Comparison of ENCODE assay signal across 21 cellular contexts in the genomic region with DNA sequence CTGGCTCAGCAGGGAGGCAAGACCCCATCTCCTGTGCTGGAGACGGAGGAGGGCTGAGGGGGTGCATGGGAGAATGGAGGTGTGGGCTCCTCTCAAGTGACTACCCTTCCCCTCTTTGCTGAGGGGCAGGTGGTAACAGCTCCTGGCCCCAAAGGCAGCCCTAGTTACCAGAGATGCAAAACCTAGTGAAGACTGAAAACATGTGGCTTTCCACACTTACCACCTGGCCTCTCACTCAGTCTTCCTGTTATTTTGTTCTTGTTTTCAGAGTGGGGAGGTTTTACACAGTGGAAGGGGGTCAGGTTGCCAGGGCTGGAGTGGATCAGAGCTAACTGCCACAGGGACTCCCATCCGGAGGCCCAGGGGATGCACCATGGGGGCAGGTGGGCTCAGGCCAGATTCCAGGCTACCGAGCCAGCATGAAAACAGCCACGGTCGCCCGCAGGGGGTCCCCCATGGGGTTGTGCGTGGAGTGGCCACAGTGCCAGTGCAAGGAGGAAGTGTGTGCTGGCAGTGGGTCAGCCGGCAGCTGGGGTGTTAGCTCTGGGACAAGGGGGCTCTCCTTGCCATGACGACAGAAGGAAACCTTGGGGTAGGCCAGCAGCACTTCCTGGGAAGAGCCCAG. TPM values are rescaled to one million over a fixed set of nuclear protein-coding genes. Genes with fewer than 3 reads are reported as not detected.
DNase-seq lines count a peak whose midpoint lies in the region; ATAC-seq and TF ChIP-seq lines count a peak whose summit lies in the region.
"Had no signal": no experiment of that assay in that cellular context is flagged by ENCODE, and none has a peak within 500 bp of the region (broad histone marks: within the 10 kb centered on the region; RNA-seq: fewer than 3 reads in every experiment).

No MANE protein-coding gene starts in this region.

- CTCF ChIA-PET in activated CD4-positive, alpha-beta memory T cell treated with anti-CD3 and anti-CD28 coated beads, Interleukin-2, amount 10 ng/mL, durations not matched to agents 7 days and 5 days (lab: Charles Lee): no interaction called here
- CTCF ChIA-PET in activated CD4-positive, alpha-beta memory T cell treated with anti-CD3 and anti-CD28 coated beads for 36 hours (lab: Charles Lee): no interaction called here
- CTCF ChIA-PET in MCF 10A (lab: Yijun Ruan, JAX): no interaction called here

- no TSS peak for BruUV-seq in MCF 10A (replicated peaks; lab: Mats Ljungman, UMichigan)

- ATAC-seq in T-helper 17 cell: no peak
- ATAC-seq in memory B cell (ENCODE audit: low read depth): no peak
- ATAC-seq: GM12878, GM23338, Right ventricle myocardium inferior had no signal

- no peak for DNase-seq in activated CD4-positive, alpha-beta memory T cell treated with anti-CD3 and anti-CD28 coated beads, Interleukin-2, amount 10 ng/mL, durations not matched to agents 7 days and 5 days
- no peak for DNase-seq in activated CD4-positive, alpha-beta memory T cell treated with anti-CD3 and anti-CD28 coated beads for 36 hours
- DNase-seq in BE2C (peak; percentile 6), T-helper 17 cell (no peak), memory B cell (ENCODE audit: low spot score in 2 of 2) (no peak), stomach (no peak), MCF 10A (ENCODE audit: unreplicated experiment) (no peak)
- DNase-seq in activated T-helper 1 cell treated with anti-CD3 and anti-CD28 coated beads, Interleukin-12 subunit alpha, Interleukin-12 subunit beta, Interleukin-2, Interleukin-4 antibody, amounts not matched to agents 30 ng/mL and 10 ng/mL and 1 ng/mL, durations not matched to agents 14 hours and 24 hours and 36 hours (ENCODE audit: low spot score): no peak
- DNase-seq: 8988T, DMS 273 treated with DMSO at 0.1 percent for 48 hours, GDM1, KG1, NCI-H1048, NCI-H1436 treated with DMSO at 0.1 percent for 48 hours, NCI-H2081, NCI-H524 had no signal

- H3K27me3 Mint-ChIP-seq in activated CD4-positive, alpha-beta memory T cell treated with anti-CD3 and anti-CD28 coated beads, Interleukin-2, amount 10 ng/mL, durations not matched to agents 7 days and 5 days: no peaks in the 10 kb centered on the region
- peaks cover 3% of the 10 kb centered on the region for H3K27me3 Mint-ChIP-seq in activated CD4-positive, alpha-beta memory T cell treated with anti-CD3 and anti-CD28 coated beads for 36 hours
- H3K27me3 Mint-ChIP-seq in T-helper 17 cell (peaks cover 19% of the 10 kb centered on the region), memory B cell (peaks cover 13% of the 10 kb centered on the region), MCF 10A (ENCODE audit: insufficient read depth, unreplicated experiment) (peaks cover 66% of the 10 kb centered on the region)
- no peaks in the 10 kb centered on the region for H3K27me3 Mint-ChIP-seq in activated T-helper 1 cell treated with anti-CD3 and anti-CD28 coated beads, Interleukin-12 subunit alpha, Interleukin-12 subunit beta, Interleukin-2, Interleukin-4 antibody, amounts not matched to agents 30 ng/mL and 10 ng/mL and 1 ng/mL, durations not matched to agents 14 hours and 24 hours and 36 hours (ENCODE audit: insufficient read depth)

- H3K4me3 ChIP-seq in BE2C (ENCODE audit: low read depth, low read length) (no peak overlapping the region), stomach (no peak overlapping the region)
- H3K4me3 ChIP-seq: GM12878, GM23338, Peyer's patch had no signal

- H3K27ac Mint-ChIP-seq in activated CD4-positive, alpha-beta memory T cell treated with anti-CD3 and anti-CD28 coated beads, Interleukin-2, amount 10 ng/mL, durations not matched to agents 7 days and 5 days: peak overlapping the region; percentile 38
- H3K27ac Mint-ChIP-seq in activated CD4-positive, alpha-beta memory T cell treated with anti-CD3 and anti-CD28 coated beads for 36 hours: no peak overlapping the region
- H3K27ac Mint-ChIP-seq in T-helper 17 cell (peak overlapping the region; percentile 79), memory B cell (peak overlapping the region; percentile 19), MCF 10A (ENCODE audit: low read depth, unreplicated experiment) (no peak overlapping the region)
- H3K27ac Mint-ChIP-seq in activated T-helper 1 cell treated with anti-CD3 and anti-CD28 coated beads, Interleukin-12 subunit alpha, Interleukin-12 subunit beta, Interleukin-2, Interleukin-4 antibody, amounts not matched to agents 30 ng/mL and 10 ng/mL and 1 ng/mL, durations not matched to agents 14 hours and 24 hours and 36 hours: no peak overlapping the region
- H3K27ac Mint-ChIP-seq: GM23338 had no signal

- peaks cover 3% of the 10 kb centered on the region for H3K36me3 Mint-ChIP-seq in activated CD4-positive, alpha-beta memory T cell treated with anti-CD3 and anti-CD28 coated beads, Interleukin-2, amount 10 ng/mL, durations not matched to agents 7 days and 5 days (ENCODE audit: low read depth)
- no peaks in the 10 kb centered on the region for H3K36me3 Mint-ChIP-seq in activated CD4-positive, alpha-beta memory T cell treated with anti-CD3 and anti-CD28 coated beads for 36 hours
- H3K36me3 Mint-ChIP-seq in T-helper 17 cell (ENCODE audit: low read depth) (no peaks in the 10 kb centered on the region), memory B cell (no peaks in the 10 kb centered on the region), MCF 10A (ENCODE audit: insufficient read depth, unreplicated experiment) (no peaks in the 10 kb centered on the region)
- no peaks in the 10 kb centered on the region for H3K36me3 Mint-ChIP-seq in activated T-helper 1 cell treated with anti-CD3 and anti-CD28 coated beads, Interleukin-12 subunit alpha, Interleukin-12 subunit beta, Interleukin-2, Interleukin-4 antibody, amounts not matched to agents 30 ng/mL and 10 ng/mL and 1 ng/mL, durations not matched to agents 14 hours and 24 hours and 36 hours (ENCODE audit: low read depth)

- intact Hi-C loops in activated CD4-positive, alpha-beta memory T cell treated with anti-CD3 and anti-CD28 coated beads for 36 hours (cut with micrococcal nuclease): no loop called here
- intact Hi-C loops in activated T-helper 1 cell treated with anti-CD3 and anti-CD28 coated beads, Interleukin-12 subunit alpha, Interleukin-12 subunit beta, Interleukin-2, Interleukin-4 antibody, amounts not matched to agents 30 ng/mL and 10 ng/mL and 1 ng/mL, durations not matched to agents 14 hours and 24 hours and 36 hours (cut with micrococcal nuclease): no loop called here
- intact Hi-C loops in stomach (cut with DNase I; ENCODE audit: low total_unique reads): no loop called here
- intact Hi-C loops in MCF 10A (cut with micrococcal nuclease): no loop called here

- no peak overlapping the region for H3K27ac ChIP-seq in stomach

- peaks cover 19% of the 10 kb centered on the region for H3K4me1 Mint-ChIP-seq in activated CD4-positive, alpha-beta memory T cell treated with anti-CD3 and anti-CD28 coated beads, Interleukin-2, amount 10 ng/mL, durations not matched to agents 7 days and 5 days
- H3K4me1 Mint-ChIP-seq in activated CD4-positive, alpha-beta memory T cell treated with anti-CD3 and anti-CD28 coated beads for 36 hours (ENCODE audit: low read depth): peaks cover 11% of the 10 kb centered on the region
- peaks cover 16% of the 10 kb centered on the region for H3K4me1 Mint-ChIP-seq in T-helper 17 cell
- H3K4me1 Mint-ChIP-seq in memory B cell: peaks cover 8% of the 10 kb centered on the region
- no peaks in the 10 kb centered on the region for H3K4me1 Mint-ChIP-seq in activated T-helper 1 cell treated with anti-CD3 and anti-CD28 coated beads, Interleukin-12 subunit alpha, Interleukin-12 subunit beta, Interleukin-2, Interleukin-4 antibody, amounts not matched to agents 30 ng/mL and 10 ng/mL and 1 ng/mL, durations not matched to agents 14 hours and 24 hours and 36 hours (ENCODE audit: low read depth)
- H3K4me1 Mint-ChIP-seq in MCF 10A (ENCODE audit: insufficient read depth, unreplicated experiment): no peaks in the 10 kb centered on the region

- no peak for TF ChIP-seq POLR2A in stomach (IDR thresholded peaks at IDR 0.05)

- peaks cover 7% of the 10 kb centered on the region for H3K9me3 Mint-ChIP-seq in activated CD4-positive, alpha-beta memory T cell treated with anti-CD3 and anti-CD28 coated beads, Interleukin-2, amount 10 ng/mL, durations not matched to agents 7 days and 5 days
- peaks cover 3% of the 10 kb centered on the region for H3K9me3 Mint-ChIP-seq in activated CD4-positive, alpha-beta memory T cell treated with anti-CD3 and anti-CD28 coated beads for 36 hours
- no peaks in the 10 kb centered on the region for H3K9me3 Mint-ChIP-seq in memory B cell
- peaks cover 6% of the 10 kb centered on the region for H3K9me3 Mint-ChIP-seq in activated T-helper 1 cell treated with anti-CD3 and anti-CD28 coated beads, Interleukin-12 subunit alpha, Interleukin-12 subunit beta, Interleukin-2, Interleukin-4 antibody, amounts not matched to agents 30 ng/mL and 10 ng/mL and 1 ng/mL, durations not matched to agents 14 hours and 24 hours and 36 hours
- H3K9me3 Mint-ChIP-seq in MCF 10A (ENCODE audit: unreplicated experiment): no peaks in the 10 kb centered on the region

- H3K4me1 ChIP-seq in BE2C (peaks cover 4% of the 10 kb centered on the region; the same call in 1 of the 2 replicates), stomach (no peaks in the 10 kb centered on the region)
- H3K4me1 ChIP-seq: Peyer's patch had no signal

- POLR2A ChIA-PET in activated CD4-positive, alpha-beta memory T cell treated with anti-CD3 and anti-CD28 coated beads, Interleukin-2, amount 10 ng/mL, durations not matched to agents 7 days and 5 days (lab: Charles Lee): interaction anchor here (1.2 kb wide), 1 partner anchor 9 kb away, joined by 3 read pairs; no protein-coding TSS in a partner anchor
- POLR2A ChIA-PET in activated CD4-positive, alpha-beta memory T cell treated with anti-CD3 and anti-CD28 coated beads for 36 hours (lab: Charles Lee): no interaction called here
- POLR2A ChIA-PET in MCF 10A (lab: Yijun Ruan, JAX): no interaction called here

- H3K36me3 ChIP-seq in BE2C (peaks cover 38% of the 10 kb centered on the region), stomach (no peaks in the 10 kb centered on the region)
- H3K36me3 ChIP-seq: Peyer's patch had no signal

- H3K4me3 Mint-ChIP-seq in activated CD4-positive, alpha-beta memory T cell treated with anti-CD3 and anti-CD28 coated beads, Interleukin-2, amount 10 ng/mL, durations not matched to agents 7 days and 5 days: no peak overlapping the region
- H3K4me3 Mint-ChIP-seq in activated CD4-positive, alpha-beta memory T cell treated with anti-CD3 and anti-CD28 coated beads for 36 hours: no peak overlapping the region
- H3K4me3 Mint-ChIP-seq in T-helper 17 cell (no peak overlapping the region), memory B cell (no peak overlapping the region), MCF 10A (ENCODE audit: unreplicated experiment) (no peak overlapping the region)
- H3K4me3 Mint-ChIP-seq in activated T-helper 1 cell treated with anti-CD3 and anti-CD28 coated beads, Interleukin-12 subunit alpha, Interleukin-12 subunit beta, Interleukin-2, Interleukin-4 antibody, amounts not matched to agents 30 ng/mL and 10 ng/mL and 1 ng/mL, durations not matched to agents 14 hours and 24 hours and 36 hours: no peak overlapping the region
- H3K4me3 Mint-ChIP-seq: GM23338 had no signal

- 78 to 95% (median 91%) methylated on average over 6 to 9 of the region's 9 CpGs for WGBS in stomach, 5 donors

- TF ChIP-seq CTCF in BE2C (IDR thresholded peaks at IDR 0.05; ENCODE audit: low read depth, low read length) (no peak), stomach (IDR thresholded peaks at IDR 0.05) (no peak), MCF 10A (IDR thresholded peaks at IDR 0.05; ENCODE audit: unreplicated experiment) (no peak)

- H3K9me3 ChIP-seq in BE2C: 0 out of 2 replicates have a peak, but pooled peaks cover 5% of the 10 kb centered on the region
- H3K9me3 ChIP-seq in T-helper 17 cell (ENCODE audit: control insufficient read depth, low read length, poor library complexity, severe bottlenecking): no peaks in the 10 kb centered on the region
- H3K9me3 ChIP-seq in stomach: peaks cover 0 to 5% (median 0%) of the 10 kb centered on the region in 4 donors
- H3K9me3 ChIP-seq: Peyer's patch had no signal

- H3K27me3 ChIP-seq in BE2C (no peaks in the 10 kb centered on the region), stomach (peaks cover 0 to 43% (median 0%) of the 10 kb centered on the region in 3 donors)

- no peak for TF ChIP-seq EP300 in stomach (IDR thresholded peaks at IDR 0.05)

RNA-seq across cellular contexts. Expression of gene MYT1, which starts 21.1 kb away (rescaled TPM):
- total RNA-seq in activated CD4-positive, alpha-beta memory T cell treated with anti-CD3 and anti-CD28 coated beads, Interleukin-2, amount 10 ng/mL, durations not matched to agents 7 days and 5 days: not detected
- not detected for total RNA-seq in activated CD4-positive, alpha-beta memory T cell treated with anti-CD3 and anti-CD28 coated beads for 36 hours
- 35.0 TPM for polyA plus RNA-seq in BE2C (2012; ENCODE audit: insufficient read depth, insufficient read length, low read depth)
- not detected for total RNA-seq in T-helper 17 cell
- not detected in 2 replicates for total RNA-seq in activated T-helper 1 cell treated with anti-CD3 and anti-CD28 coated beads, Interleukin-12 subunit alpha, Interleukin-12 subunit beta, Interleukin-2, Interleukin-4 antibody, amounts not matched to agents 30 ng/mL and 10 ng/mL and 1 ng/mL, durations not matched to agents 14 hours and 24 hours and 36 hours
- total RNA-seq in stomach: under 1 TPM in 1 of 5 donors, not detected in 4; 0.55 TPM
- polyA plus RNA-seq in stomach: under 1 TPM in 2 of 3 donors, not detected in 1; 0.08 to 0.25 TPM
- not detected in 2 replicates for total RNA-seq in MCF 10A (2022)
- total RNA-seq: GM12878 had no signal
- polyA plus RNA-seq: BJ had no signal

Comparison
In these comparisons a context has a peak if more than half of its experiments do, and no peak if none do; other contexts are left out.
1. H3K27ac Mint-ChIP-seq: peak in activated CD4-positive, alpha-beta memory T cell treated with anti-CD3 and anti-CD28 coated beads, Interleukin-2, amount 10 ng/mL, durations not matched to agents 7 days and 5 days (single experiment), T-helper 17 cell (single experiment) and memory B cell (single experiment); none in activated CD4-positive, alpha-beta memory T cell treated with anti-CD3 and anti-CD28 coated beads for 36 hours (single experiment), activated T-helper 1 cell treated with anti-CD3 and anti-CD28 coated beads, Interleukin-12 subunit alpha, Interleukin-12 subunit beta, Interleukin-2, Interleukin-4 antibody, amounts not matched to agents 30 ng/mL and 10 ng/mL and 1 ng/mL, durations not matched to agents 14 hours and 24 hours and 36 hours (single experiment) and MCF 10A (single experiment).